Comparison of ENCODE assay signal across 31 cellular contexts in the genomic region with DNA sequence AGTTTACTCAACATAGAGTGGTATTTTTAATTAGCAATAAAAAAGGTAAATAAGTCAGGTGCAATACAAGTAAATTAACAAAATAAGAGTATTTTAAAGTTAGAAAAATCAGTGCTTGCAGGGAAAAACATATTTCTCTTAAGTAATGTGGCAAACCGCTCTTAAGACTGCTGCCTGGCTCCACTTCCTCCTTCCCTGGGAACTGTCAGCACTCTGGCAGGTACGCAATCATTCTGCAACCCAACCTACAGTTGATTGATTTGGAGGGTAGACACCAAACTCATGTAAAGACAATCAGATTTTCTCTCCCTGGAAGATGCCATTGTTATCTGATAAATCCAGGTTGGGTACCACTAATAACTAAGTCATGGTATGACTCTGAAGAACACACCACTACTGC.
DNase-seq lines count a peak whose midpoint lies in the region; ATAC-seq and TF ChIP-seq lines count a peak whose summit lies in the region.
"Had no signal": no experiment of that assay in that cellular context is flagged by ENCODE, and none has a peak within 500 bp of the region (broad histone marks: within the 10 kb centered on the region; RNA-seq: fewer than 3 reads in every experiment).

No MANE protein-coding gene starts in this region.

- peaks cover 7% of the 10 kb centered on the region for H3K27me3 Mint-ChIP-seq in endothelial cell (ENCODE audit: unreplicated experiment)
- H3K27me3 Mint-ChIP-seq: activated CD8-positive, alpha-beta T cell treated with anti-CD3 and anti-CD28 coated beads for 36 hours; activated naive CD8-positive, alpha-beta T cell treated with anti-CD3 and anti-CD28 coated beads for 36 hours; effector memory CD8-positive, alpha-beta T cell; progenitor cell of endocrine pancreas; stimulated activated memory B cell treated with anti-CD40 and anti-IgM and Interleukin-4, amounts not matched to agents 10 μg/mL and 1 μg/mL and 100 μg/mL, for 72 hours had no signal

- peak; percentile 73 for ATAC-seq in upper lobe of right lung
- ATAC-seq: activated CD8-positive, alpha-beta T cell treated with anti-CD3 and anti-CD28 coated beads for 36 hours; effector memory CD8-positive, alpha-beta T cell; stimulated activated memory B cell treated with anti-CD40 and anti-IgM and Interleukin-4, amounts not matched to agents 10 μg/mL and 1 μg/mL and 100 μg/mL, for 72 hours had no signal

- in situ Hi-C loops in GM13977 (cut with MboI; ENCODE audit: low pct_unique_long_range_greater_than_20kb, low sequenced_read_pairs, unreplicated experiment) = no loop called here

- no peaks in the 10 kb centered on the region for H3K9me3 Mint-ChIP-seq in endothelial cell (ENCODE audit: unreplicated experiment)
- H3K9me3 Mint-ChIP-seq: activated CD8-positive, alpha-beta T cell treated with anti-CD3 and anti-CD28 coated beads for 36 hours; effector memory CD8-positive, alpha-beta T cell; stimulated activated memory B cell treated with anti-CD40 and anti-IgM and Interleukin-4, amounts not matched to agents 10 μg/mL and 1 μg/mL and 100 μg/mL, for 72 hours had no signal

- H3K4me1 Mint-ChIP-seq in endothelial cell (ENCODE audit: unreplicated experiment) = peaks cover 66% of the 10 kb centered on the region

- no peak overlapping the region for H3K27ac ChIP-seq in upper lobe of right lung
- H3K27ac ChIP-seq: cardiac muscle cell, colonic mucosa, sigmoid colon, SJSA1, uterus had no signal

- no peak overlapping the region for H3K4me3 ChIP-seq in NB4 (ENCODE audit: low read depth, low read length)
- H3K4me3 ChIP-seq in upper lobe of right lung = no peak overlapping the region
- H3K4me3 ChIP-seq: cardiac muscle cell, colonic mucosa, GM23248, sigmoid colon, SJSA1, uterus had no signal

- no peaks in the 10 kb centered on the region for H3K27me3 ChIP-seq in upper lobe of right lung
- H3K27me3 ChIP-seq: cardiac muscle cell, colonic mucosa, sigmoid colon, SJSA1, uterus had no signal

- intact Hi-C loops in upper lobe of right lung (cut with DNase I) = no loop called here

- no peak for TF ChIP-seq POLR2A in NB4 (IDR thresholded peaks at IDR 0.05; ENCODE audit: extremely low read depth, insufficient read length)

- H3K27ac Mint-ChIP-seq in endothelial cell (ENCODE audit: unreplicated experiment) = peak overlapping the region; percentile 99
- H3K27ac Mint-ChIP-seq: activated CD8-positive, alpha-beta T cell treated with anti-CD3 and anti-CD28 coated beads for 36 hours; activated naive CD8-positive, alpha-beta T cell treated with anti-CD3 and anti-CD28 coated beads for 36 hours; progenitor cell of endocrine pancreas; stimulated activated memory B cell treated with anti-CD40 and anti-IgM and Interleukin-4, amounts not matched to agents 10 μg/mL and 1 μg/mL and 100 μg/mL, for 72 hours had no signal

- DNase-seq in NOMO-1 treated with DMSO at 0.1 percent for 48 hours (lab: John Stamatoyannopoulos, UW; ENCODE audit: unreplicated experiment) = peak; percentile 56
- DNase-seq in NOMO-1 treated with dmso at 0.1 percent for 144 hours (lab: John Stamatoyannopoulos, UW; ENCODE audit: unreplicated experiment) = no peak
- DNase-seq in NB4 (ENCODE audit: low read depth) = peak; percentile 42
- DNase-seq in endothelial cell (ENCODE audit: low spot score) = no peak
- DNase-seq in upper lobe of right lung = no peak
- DNase-seq in GM13977 (ENCODE audit: low spot score) = no peak
- no peak for DNase-seq in stimulated activated CD4-positive, alpha-beta T cell treated with anti-CD3 and anti-CD28 coated beads, Interleukin-2, amount 100 ng/mL, for 48 hours
- DNase-seq in NCI-H2081 treated with DMSO at 0.1 percent for 48 hours (lab: John Stamatoyannopoulos, UW) = no peak
- DNase-seq: activated CD8-positive, alpha-beta T cell treated with anti-CD3 and anti-CD28 coated beads for 36 hours; activated effector memory CD4-positive, alpha-beta T cell treated with Interleukin-2 at 50 U/mL for 16 hours; activated naive CD8-positive, alpha-beta T cell treated with anti-CD3 and anti-CD28 coated beads for 36 hours; AML-193; aorta; colonic mucosa; DMS79 treated with DMSO at 0.1 percent for 48 hours; effector memory CD8-positive, alpha-beta T cell; GF-D8; GM23248; head of caudate nucleus; mammary epithelial cell; NCI-H2081; NCI-H226; NCI-H69; RPMI8226; sigmoid colon; stimulated activated CD4-positive, alpha-beta T cell treated with anti-CD3 and anti-CD28 coated beads, Interleukin-4, amount 100 ng/mL, for 4 hours; uterus had no signal

- H3K36me3 ChIP-seq in upper lobe of right lung = no peaks in the 10 kb centered on the region
- H3K36me3 ChIP-seq: cardiac muscle cell, colonic mucosa, sigmoid colon, SJSA1, uterus had no signal

- H3K36me3 Mint-ChIP-seq in endothelial cell (ENCODE audit: low read depth, unreplicated experiment) = peaks cover 9% of the 10 kb centered on the region

- no peak for TF ChIP-seq CTCF in NB4 (IDR thresholded peaks at IDR 0.05; ENCODE audit: low read depth, low read length)
- TF ChIP-seq CTCF in endothelial cell (IDR thresholded peaks at IDR 0.05; ENCODE audit: unreplicated experiment) = no peak
- no peak for TF ChIP-seq CTCF in upper lobe of right lung (IDR thresholded peaks at IDR 0.05)
- no peak for TF ChIP-seq CTCF in GM13977 (IDR thresholded peaks at IDR 0.05; ENCODE audit: extremely low read depth, insufficient read depth, missing control alignments)

- H3K9me3 ChIP-seq in upper lobe of right lung = no peaks in the 10 kb centered on the region
- H3K9me3 ChIP-seq: colonic mucosa, sigmoid colon, SJSA1, uterus had no signal

- H3K4me1 ChIP-seq in upper lobe of right lung = peaks cover 50% of the 10 kb centered on the region
- H3K4me1 ChIP-seq: colonic mucosa had no signal

- H3K4me3 Mint-ChIP-seq in endothelial cell (ENCODE audit: unreplicated experiment) = peak overlapping the region; percentile 72
- H3K4me3 Mint-ChIP-seq: activated CD8-positive, alpha-beta T cell treated with anti-CD3 and anti-CD28 coated beads for 36 hours; activated naive CD8-positive, alpha-beta T cell treated with anti-CD3 and anti-CD28 coated beads for 36 hours; stimulated activated memory B cell treated with anti-CD40 and anti-IgM and Interleukin-4, amounts not matched to agents 10 μg/mL and 1 μg/mL and 100 μg/mL, for 72 hours had no signal

Comparison
In these comparisons a context has a peak if more than half of its experiments do, and no peak if none do; other contexts are left out.
1. DNase-seq: peak in NOMO-1 treated with DMSO at 0.1 percent for 48 hours (single experiment) and NB4 (single experiment); none in NOMO-1 treated with dmso at 0.1 percent for 144 hours (single experiment), endothelial cell (single experiment), upper lobe of right lung (single experiment), GM13977 (single experiment), stimulated activated CD4-positive, alpha-beta T cell treated with anti-CD3 and anti-CD28 coated beads, Interleukin-2, amount 100 ng/mL, for 48 hours (0 of 2) and NCI-H2081 treated with DMSO at 0.1 percent for 48 hours (single experiment).